Comparison of ENCODE assay signal across 1 cellular context in the genomic region with DNA sequence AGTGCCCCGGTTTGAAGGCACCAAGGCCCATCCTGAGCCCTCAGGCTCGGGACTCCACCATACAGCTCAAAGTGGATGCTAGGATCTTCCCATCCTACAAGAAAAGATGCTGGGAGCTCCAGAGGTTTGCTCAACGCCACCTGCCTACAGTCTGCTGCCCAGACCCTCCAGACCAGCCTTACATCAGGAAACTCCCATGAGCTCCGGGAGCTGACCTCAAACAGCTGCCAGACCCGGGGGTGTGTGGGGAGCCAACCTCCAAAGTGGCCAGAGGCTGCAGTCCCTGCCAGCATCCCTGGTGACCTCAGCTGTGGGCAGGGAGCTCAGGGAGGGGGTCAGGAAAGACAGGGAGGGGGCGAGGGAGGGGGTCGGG.
TF ChIP-seq lines count a peak whose summit lies in the region.

No MANE protein-coding gene starts in this region.

TF ChIP-seq in A549, 52 proteins besides CTCF, POLR2A, EP300 and RAD21:
- TF ChIP-seq CHD2 (IDR thresholded peaks at IDR 0.05; ENCODE audit: low read length, partially characterized antibody) (no peak), POLR2AphosphoS2 (conservative IDR thresholded peaks at IDR 0.05; ENCODE audit: low read length) (no peak), MAX (IDR thresholded peaks at IDR 0.05) (no peak), TFCP2L1 (CRISPR knock-in tag; IDR thresholded peaks at IDR 0.05) (no peak), FOXS1 (CRISPR knock-in tag; IDR thresholded peaks at IDR 0.05) (no peak), CEBPB (IDR thresholded peaks at IDR 0.05) (no peak), RNF2 (IDR thresholded peaks at IDR 0.05; ENCODE audit: borderline replicate concordance, low read depth) (no peak), KDM1A (IDR thresholded peaks at IDR 0.05; ENCODE audit: low read depth) (no peak), USF2 (IDR thresholded peaks at IDR 0.05) (no peak), BHLHE40 (IDR thresholded peaks at IDR 0.05; ENCODE audit: low read depth, low read length) (no peak)
- TF ChIP-seq, protein P1, sequence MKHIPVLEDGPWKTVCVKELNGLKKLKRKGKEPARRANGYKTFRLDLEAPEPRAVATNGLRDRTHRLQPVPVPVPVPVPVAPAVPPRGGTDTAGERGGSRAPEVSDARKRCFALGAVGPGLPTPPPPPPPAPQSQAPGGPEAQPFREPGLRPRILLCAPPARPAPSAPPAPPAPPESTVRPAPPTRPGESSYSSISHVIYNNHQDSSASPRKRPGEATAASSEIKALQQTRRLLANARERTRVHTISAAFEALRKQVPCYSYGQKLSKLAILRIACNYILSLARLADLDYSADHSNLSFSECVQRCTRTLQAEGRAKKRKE (CRISPR knock-in tag; IDR thresholded peaks at IDR 0.05; ENCODE audit: low read depth), result no peak
- TF ChIP-seq, protein P2, sequence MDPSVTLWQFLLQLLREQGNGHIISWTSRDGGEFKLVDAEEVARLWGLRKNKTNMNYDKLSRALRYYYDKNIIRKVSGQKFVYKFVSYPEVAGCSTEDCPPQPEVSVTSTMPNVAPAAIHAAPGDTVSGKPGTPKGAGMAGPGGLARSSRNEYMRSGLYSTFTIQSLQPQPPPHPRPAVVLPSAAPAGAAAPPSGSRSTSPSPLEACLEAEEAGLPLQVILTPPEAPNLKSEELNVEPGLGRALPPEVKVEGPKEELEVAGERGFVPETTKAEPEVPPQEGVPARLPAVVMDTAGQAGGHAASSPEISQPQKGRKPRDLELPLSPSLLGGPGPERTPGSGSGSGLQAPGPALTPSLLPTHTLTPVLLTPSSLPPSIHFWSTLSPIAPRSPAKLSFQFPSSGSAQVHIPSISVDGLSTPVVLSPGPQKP (IDR thresholded peaks at IDR 0.05; ENCODE audit: low read depth, low read length), result no peak
TF ChIP-seq in A549: peak in this region for 0.
